ENCODE assay signal across 28 cellular contexts in genomic region chr9:92095236-92095635, GRCh38. TPM values are rescaled to one million over a fixed set of nuclear protein-coding genes. Genes with fewer than 3 reads are reported as not detected.
DNase-seq lines count a peak whose midpoint lies in the region; ATAC-seq, FAIRE-seq and TF ChIP-seq lines count a peak whose summit lies in the region.
"Had no signal": no experiment of that assay in that cellular context is flagged by ENCODE, and none has a peak within 500 bp of the region (broad histone marks: within the 10 kb centered on the region; RNA-seq: fewer than 3 reads in every experiment).

No MANE protein-coding gene starts in this region.

- DNase-seq in T-helper 1 cell (no peak), RCC 7860 (ENCODE audit: low spot score) (no peak), HFFc6 (no peak)
- DNase-seq in activated naive CD4-positive, alpha-beta T cell (lab: John Stamatoyannopoulos, UW) = no peak
- no peak for DNase-seq in activated naive CD8-positive, alpha-beta T cell treated with anti-CD3 and anti-CD28 coated beads for 36 hours
- DNase-seq: activated B cell treated with CpG ODN at 0.5 μM for 24 hours; C1 segment of cervical spinal cord; dorsolateral prefrontal cortex; foreskin keratinocyte; Karpas-422; NCI-H1436 treated with DMSO at 0.1 percent for 48 hours; NCI-H2081 treated with DMSO at 0.1 percent for 48 hours; NCI-H226; NCI-H69; pancreas; retina; stimulated activated naive CD4-positive, alpha-beta T cell treated with Interleukin-2 at 50 U/mL for 16 hours; T1000; upper lobe of right lung had no signal

- no peak for FAIRE-seq in RCC 7860 (lab: Jason Lieb, UNC)
- FAIRE-seq: endometrium, GM12892, islet of Langerhans, pancreas had no signal

- H3K4me3 Mint-ChIP-seq in T-helper 1 cell treated with Interleukin-12 subunit alpha and Interleukin-12 subunit beta and Interleukin-4 antibody, amounts not matched to agents 30 μg/mL and 1 μg/mL, for 36 hours = peak overlapping the region; percentile 68
- H3K4me3 Mint-ChIP-seq in activated naive CD4-positive, alpha-beta T cell treated with anti-CD3 and anti-CD28 coated beads, Interleukin-2, amount 50 U/mL, for 24 hours = no peak overlapping the region
- no peak overlapping the region for H3K4me3 Mint-ChIP-seq in activated naive CD8-positive, alpha-beta T cell treated with anti-CD3 and anti-CD28 coated beads for 36 hours
- H3K4me3 Mint-ChIP-seq in stimulated activated memory B cell treated with anti-CD40 and anti-IgM and Interleukin-4, amounts not matched to agents 10 μg/mL and 1 μg/mL and 100 μg/mL, for 72 hours = no peak overlapping the region
- H3K4me3 Mint-ChIP-seq in HFFc6 = no peak overlapping the region
- H3K4me3 Mint-ChIP-seq: activated B cell treated with CpG ODN at 0.5 μM for 24 hours, H9, neural crest cell had no signal

- peak overlapping the region; percentile 90 for H3K27ac Mint-ChIP-seq in T-helper 1 cell treated with Interleukin-12 subunit alpha and Interleukin-12 subunit beta and Interleukin-4 antibody, amounts not matched to agents 30 μg/mL and 1 μg/mL, for 36 hours
- peak overlapping the region; percentile 93 for H3K27ac Mint-ChIP-seq in activated naive CD4-positive, alpha-beta T cell treated with anti-CD3 and anti-CD28 coated beads, Interleukin-2, amount 50 U/mL, for 24 hours
- peak overlapping the region; percentile 73 for H3K27ac Mint-ChIP-seq in activated naive CD8-positive, alpha-beta T cell treated with anti-CD3 and anti-CD28 coated beads for 36 hours
- peak overlapping the region; percentile 4 for H3K27ac Mint-ChIP-seq in stimulated activated memory B cell treated with anti-CD40 and anti-IgM and Interleukin-4, amounts not matched to agents 10 μg/mL and 1 μg/mL and 100 μg/mL, for 72 hours
- H3K27ac Mint-ChIP-seq in HFFc6 = no peak overlapping the region
- H3K27ac Mint-ChIP-seq: activated B cell treated with CpG ODN at 0.5 μM for 24 hours, H9 had no signal

- no peak for ATAC-seq in stimulated activated memory B cell treated with anti-CD40 and anti-IgM and Interleukin-4, amounts not matched to agents 10 μg/mL and 1 μg/mL and 100 μg/mL, for 72 hours
- ATAC-seq: foreskin keratinocyte, left lobe of liver, pancreas, upper lobe of right lung had no signal

- TF ChIP-seq CTCF in HFFc6 (IDR thresholded peaks at IDR 0.05) = no peak

- H3K36me3 Mint-ChIP-seq in T-helper 1 cell treated with Interleukin-12 subunit alpha and Interleukin-12 subunit beta and Interleukin-4 antibody, amounts not matched to agents 30 μg/mL and 1 μg/mL, for 36 hours (ENCODE audit: low read depth) = peaks cover 35% of the 10 kb centered on the region
- peaks cover 14% of the 10 kb centered on the region for H3K36me3 Mint-ChIP-seq in activated naive CD4-positive, alpha-beta T cell treated with anti-CD3 and anti-CD28 coated beads, Interleukin-2, amount 50 U/mL, for 24 hours
- H3K36me3 Mint-ChIP-seq in activated naive CD8-positive, alpha-beta T cell treated with anti-CD3 and anti-CD28 coated beads for 36 hours = peaks cover 32% of the 10 kb centered on the region
- peaks cover 41% of the 10 kb centered on the region for H3K36me3 Mint-ChIP-seq in stimulated activated memory B cell treated with anti-CD40 and anti-IgM and Interleukin-4, amounts not matched to agents 10 μg/mL and 1 μg/mL and 100 μg/mL, for 72 hours
- peaks cover 21% of the 10 kb centered on the region for H3K36me3 Mint-ChIP-seq in HFFc6 (ENCODE audit: low read depth)

- peaks cover 52% of the 10 kb centered on the region for H3K4me1 Mint-ChIP-seq in T-helper 1 cell treated with Interleukin-12 subunit alpha and Interleukin-12 subunit beta and Interleukin-4 antibody, amounts not matched to agents 30 μg/mL and 1 μg/mL, for 36 hours (ENCODE audit: low read depth)
- peaks cover 61% of the 10 kb centered on the region for H3K4me1 Mint-ChIP-seq in activated naive CD4-positive, alpha-beta T cell treated with anti-CD3 and anti-CD28 coated beads, Interleukin-2, amount 50 U/mL, for 24 hours
- H3K4me1 Mint-ChIP-seq in activated naive CD8-positive, alpha-beta T cell treated with anti-CD3 and anti-CD28 coated beads for 36 hours = peaks cover 43% of the 10 kb centered on the region
- peaks cover 13% of the 10 kb centered on the region for H3K4me1 Mint-ChIP-seq in stimulated activated memory B cell treated with anti-CD40 and anti-IgM and Interleukin-4, amounts not matched to agents 10 μg/mL and 1 μg/mL and 100 μg/mL, for 72 hours
- H3K4me1 Mint-ChIP-seq in HFFc6 (ENCODE audit: low read depth) = peaks cover 36% of the 10 kb centered on the region
- H3K4me1 Mint-ChIP-seq: neural crest cell had no signal

- no peaks in the 10 kb centered on the region for H3K27me3 Mint-ChIP-seq in T-helper 1 cell treated with Interleukin-12 subunit alpha and Interleukin-12 subunit beta and Interleukin-4 antibody, amounts not matched to agents 30 μg/mL and 1 μg/mL, for 36 hours (ENCODE audit: low read depth)
- no peaks in the 10 kb centered on the region for H3K27me3 Mint-ChIP-seq in activated naive CD4-positive, alpha-beta T cell treated with anti-CD3 and anti-CD28 coated beads, Interleukin-2, amount 50 U/mL, for 24 hours
- H3K27me3 Mint-ChIP-seq in activated naive CD8-positive, alpha-beta T cell treated with anti-CD3 and anti-CD28 coated beads for 36 hours = no peaks in the 10 kb centered on the region
- no peaks in the 10 kb centered on the region for H3K27me3 Mint-ChIP-seq in stimulated activated memory B cell treated with anti-CD40 and anti-IgM and Interleukin-4, amounts not matched to agents 10 μg/mL and 1 μg/mL and 100 μg/mL, for 72 hours
- H3K27me3 Mint-ChIP-seq in HFFc6 (ENCODE audit: insufficient read depth) = no peaks in the 10 kb centered on the region; the same call in 1 of the 2 replicates
- H3K27me3 Mint-ChIP-seq: activated B cell treated with CpG ODN at 0.5 μM for 24 hours had no signal

- peaks cover 4% of the 10 kb centered on the region for H3K9me3 Mint-ChIP-seq in T-helper 1 cell treated with Interleukin-12 subunit alpha and Interleukin-12 subunit beta and Interleukin-4 antibody, amounts not matched to agents 30 μg/mL and 1 μg/mL, for 36 hours
- peaks cover 5% of the 10 kb centered on the region for H3K9me3 Mint-ChIP-seq in activated naive CD4-positive, alpha-beta T cell treated with anti-CD3 and anti-CD28 coated beads, Interleukin-2, amount 50 U/mL, for 24 hours
- H3K9me3 Mint-ChIP-seq in activated naive CD8-positive, alpha-beta T cell treated with anti-CD3 and anti-CD28 coated beads for 36 hours = peaks cover 4% of the 10 kb centered on the region
- H3K9me3 Mint-ChIP-seq in stimulated activated memory B cell treated with anti-CD40 and anti-IgM and Interleukin-4, amounts not matched to agents 10 μg/mL and 1 μg/mL and 100 μg/mL, for 72 hours = peaks cover 5% of the 10 kb centered on the region
- H3K9me3 Mint-ChIP-seq in HFFc6 = no peaks in the 10 kb centered on the region
- H3K9me3 Mint-ChIP-seq: H9, neural crest cell had no signal

RNA-seq across cellular contexts. Expression of gene SPTLC1, which starts 20.0 kb away (rescaled TPM):
- 10 to 100 TPM; 49.1 to 54.5 TPM for total RNA-seq in activated naive CD8-positive, alpha-beta T cell treated with anti-CD3 and anti-CD28 coated beads for 36 hours
- 10 to 100 TPM; 56.2 to 67.2 (median 63.5) TPM for total RNA-seq in HFFc6 (2021; fragmentation: NEBNext Ultra II Directional; extraction: Animal tissue kit (Norgen Biotek cat#: 25700))
